Comparison of ENCODE assay signal across 29 cellular contexts in genomic region chr1:180628646-180629045, GRCh38.
"Had no signal": no experiment of that assay in that cellular context is flagged by ENCODE, and none has a peak within 500 bp of the region (broad histone marks: within the 10 kb centered on the region; RNA-seq: fewer than 3 reads in every experiment).

No MANE protein-coding gene starts in this region.

- DNase-seq: naive thymus-derived CD8-positive, alpha-beta T cell; nephron progenitor cell; occipital lobe; ovary; posterior cingulate gyrus; psoas muscle; right cardiac atrium; right lobe of liver; sigmoid colon; small intestine; stimulated activated CD4-positive, alpha-beta T cell treated with anti-CD3 and anti-CD28 coated beads, Interleukin-15, amount 100 ng/mL, for 24 hours; stimulated activated CD4-positive, alpha-beta T cell treated with anti-CD3 and anti-CD28 coated beads, Interleukin-2, amount 100 ng/mL, for 24 hours; stimulated activated CD4-positive, alpha-beta T cell treated with anti-CD3 and anti-CD28 coated beads, Interleukin-2, amount 100 ng/mL, for 48 hours; stimulated activated CD4-positive, alpha-beta T cell treated with anti-CD3 and anti-CD28 coated beads, Interleukin-4, amount 100 ng/mL, for 24 hours; stimulated activated naive B cell treated with anti-CD40 and anti-IgM and Interleukin-4, amounts not matched to agents 10 μg/mL and 1 μg/mL and 100 μg/mL, for 72 hours; stimulated activated naive CD4-positive, alpha-beta T cell treated with Interleukin-2 at 50 U/mL for 16 hours; stomach; thyroid gland; trophoblast cell had no signal

- H3K79me2 ChIP-seq: parathyroid adenoma had no signal

- H3K4me3 ChIP-seq: ovary, psoas muscle, right lobe of liver, sigmoid colon, stomach, thoracic aorta, thyroid gland, tibial nerve, vagina had no signal

- H3K27ac ChIP-seq: ovary, parathyroid adenoma, psoas muscle, right lobe of liver, sigmoid colon, stomach, thoracic aorta, thyroid gland, tibial nerve, vagina had no signal

- H2AFZ ChIP-seq: parathyroid adenoma had no signal

- H3K36me3 ChIP-seq: ovary, right lobe of liver, sigmoid colon, stomach, thoracic aorta, thyroid gland, tibial nerve, vagina had no signal

- H3K27me3 ChIP-seq: ovary, right lobe of liver, sigmoid colon, stomach, thyroid gland, tibial nerve, vagina had no signal

- H3K27ac Mint-ChIP-seq: natural killer cell treated with Interleukin-12 subunit alpha and Interleukin-12 subunit beta and Interleukin-15 and Interleukin-18, amount 100 ng/mL, for 72 hours; nephron progenitor cell; progenitor cell of endocrine pancreas; stimulated activated effector memory CD8-positive, alpha-beta T cell treated with anti-CD3 and anti-CD28 coated beads, Interleukin-12 subunit alpha, Interleukin-12 subunit beta, amount 100 ng/mL, for 72 hours; stimulated activated naive B cell treated with anti-CD40 and anti-IgM and Interleukin-4, amounts not matched to agents 10 μg/mL and 1 μg/mL and 100 μg/mL, for 72 hours; stimulated activated naive CD8-positive, alpha-beta T cell treated with anti-CD3 and anti-CD28 coated beads, Interleukin-15, Interleukin-2, amounts not matched to agents 100 ng/mL and 50 ng/mL, for 24 hours had no signal

- H3K9me3 Mint-ChIP-seq: naive thymus-derived CD8-positive, alpha-beta T cell; natural killer cell treated with Interleukin-12 subunit alpha and Interleukin-12 subunit beta and Interleukin-15 and Interleukin-18, amount 100 ng/mL, for 72 hours; nephron progenitor cell; neural crest cell; stimulated activated effector memory CD8-positive, alpha-beta T cell treated with anti-CD3 and anti-CD28 coated beads, Interleukin-12 subunit alpha, Interleukin-12 subunit beta, amount 100 ng/mL, for 72 hours; stimulated activated naive B cell treated with anti-CD40 and anti-IgM and Interleukin-4, amounts not matched to agents 10 μg/mL and 1 μg/mL and 100 μg/mL, for 72 hours; stimulated activated naive CD8-positive, alpha-beta T cell treated with anti-CD3 and anti-CD28 coated beads, Interleukin-15, Interleukin-2, amounts not matched to agents 100 ng/mL and 50 ng/mL, for 24 hours had no signal

- FAIRE-seq: small intestine, urothelium cell line had no signal

- H3K9me3 ChIP-seq: ovary, psoas muscle, right lobe of liver, sigmoid colon, stomach, thoracic aorta, thyroid gland, tibial nerve, vagina had no signal

- H3K36me3 Mint-ChIP-seq: naive thymus-derived CD8-positive, alpha-beta T cell; natural killer cell treated with Interleukin-12 subunit alpha and Interleukin-12 subunit beta and Interleukin-15 and Interleukin-18, amount 100 ng/mL, for 72 hours; stimulated activated naive B cell treated with anti-CD40 and anti-IgM and Interleukin-4, amounts not matched to agents 10 μg/mL and 1 μg/mL and 100 μg/mL, for 72 hours had no signal

- H3K9ac ChIP-seq: parathyroid adenoma had no signal

- ATAC-seq: naive thymus-derived CD8-positive, alpha-beta T cell; natural killer cell treated with Interleukin-12 subunit alpha and Interleukin-12 subunit beta and Interleukin-15 and Interleukin-18, amount 100 ng/mL, for 72 hours; psoas muscle; right cardiac atrium; right lobe of liver; stimulated activated effector memory CD8-positive, alpha-beta T cell treated with anti-CD3 and anti-CD28 coated beads, Interleukin-12 subunit alpha, Interleukin-12 subunit beta, amount 100 ng/mL, for 72 hours; stimulated activated naive B cell treated with anti-CD40 and anti-IgM and Interleukin-4, amounts not matched to agents 10 μg/mL and 1 μg/mL and 100 μg/mL, for 72 hours had no signal

- H3K4me3 Mint-ChIP-seq: naive thymus-derived CD8-positive, alpha-beta T cell; natural killer cell treated with Interleukin-12 subunit alpha and Interleukin-12 subunit beta and Interleukin-15 and Interleukin-18, amount 100 ng/mL, for 72 hours; nephron progenitor cell; neural crest cell; stimulated activated effector memory CD8-positive, alpha-beta T cell treated with anti-CD3 and anti-CD28 coated beads, Interleukin-12 subunit alpha, Interleukin-12 subunit beta, amount 100 ng/mL, for 72 hours; stimulated activated naive B cell treated with anti-CD40 and anti-IgM and Interleukin-4, amounts not matched to agents 10 μg/mL and 1 μg/mL and 100 μg/mL, for 72 hours; stimulated activated naive CD8-positive, alpha-beta T cell treated with anti-CD3 and anti-CD28 coated beads, Interleukin-15, Interleukin-2, amounts not matched to agents 100 ng/mL and 50 ng/mL, for 24 hours had no signal

- H3K4me1 Mint-ChIP-seq: stimulated activated effector memory CD8-positive, alpha-beta T cell treated with anti-CD3 and anti-CD28 coated beads, Interleukin-12 subunit alpha, Interleukin-12 subunit beta, amount 100 ng/mL, for 72 hours had no signal
